ENCODE assay signal across 26 cellular contexts in genomic region chr2:182784058-182784706, GRCh38.
"Had no signal": no experiment of that assay in that cellular context is flagged by ENCODE, and none has a peak within 500 bp of the region (broad histone marks: within the 10 kb centered on the region; RNA-seq: fewer than 3 reads in every experiment).

No MANE protein-coding gene starts in this region.

- H3K9me3 ChIP-seq: Peyer's patch, SJSA1 had no signal

- H3K36me3 ChIP-seq: Peyer's patch, SJSA1 had no signal

- H3K27me3 Mint-ChIP-seq: activated B cell treated with CpG ODN at 0.5 μM for 24 hours; activated CD4-positive, alpha-beta memory T cell treated with anti-CD3 and anti-CD28 coated beads, Interleukin-2, amount 10 ng/mL, durations not matched to agents 7 days and 5 days; activated CD8-positive, alpha-beta memory T cell treated with anti-CD3 and anti-CD28 coated beads, Interleukin-2, amount 10 ng/mL, durations not matched to agents 7 days and 5 days; activated naive CD4-positive, alpha-beta T cell treated with anti-CD3 and anti-CD28 coated beads, Interleukin-2, amount 10 ng/mL, durations not matched to agents 7 days and 5 days; activated naive CD8-positive, alpha-beta T cell; activated naive CD8-positive, alpha-beta T cell treated with anti-CD3 and anti-CD28 coated beads, Interleukin-2, amount 50 U/mL, for 24 hours; brain had no signal

- H3K27ac Mint-ChIP-seq: activated B cell treated with CpG ODN at 0.5 μM for 24 hours; activated CD4-positive, alpha-beta memory T cell treated with anti-CD3 and anti-CD28 coated beads, Interleukin-2, amount 10 ng/mL, durations not matched to agents 7 days and 5 days; activated CD8-positive, alpha-beta memory T cell treated with anti-CD3 and anti-CD28 coated beads, Interleukin-2, amount 10 ng/mL, durations not matched to agents 7 days and 5 days; activated naive CD4-positive, alpha-beta T cell treated with anti-CD3 and anti-CD28 coated beads, Interleukin-2, amount 10 ng/mL, durations not matched to agents 7 days and 5 days; activated naive CD8-positive, alpha-beta T cell; activated naive CD8-positive, alpha-beta T cell treated with anti-CD3 and anti-CD28 coated beads, Interleukin-2, amount 50 U/mL, for 24 hours had no signal

- H3K9me3 Mint-ChIP-seq: activated B cell treated with CpG ODN at 0.5 μM for 24 hours; activated CD4-positive, alpha-beta memory T cell treated with anti-CD3 and anti-CD28 coated beads, Interleukin-2, amount 10 ng/mL, durations not matched to agents 7 days and 5 days had no signal

- H3K4me3 ChIP-seq: Peyer's patch, SJSA1 had no signal

- H3K27ac ChIP-seq: Peyer's patch, SJSA1, VCaP had no signal

- H3K4me3 Mint-ChIP-seq: activated B cell treated with CpG ODN at 0.5 μM for 24 hours; activated CD4-positive, alpha-beta memory T cell treated with anti-CD3 and anti-CD28 coated beads, Interleukin-2, amount 10 ng/mL, durations not matched to agents 7 days and 5 days; activated CD8-positive, alpha-beta memory T cell treated with anti-CD3 and anti-CD28 coated beads, Interleukin-2, amount 10 ng/mL, durations not matched to agents 7 days and 5 days; activated naive CD4-positive, alpha-beta T cell treated with anti-CD3 and anti-CD28 coated beads, Interleukin-2, amount 10 ng/mL, durations not matched to agents 7 days and 5 days; activated naive CD8-positive, alpha-beta T cell; activated naive CD8-positive, alpha-beta T cell treated with anti-CD3 and anti-CD28 coated beads, Interleukin-2, amount 50 U/mL, for 24 hours; brain had no signal

- DNase-seq: activated B cell treated with CpG ODN at 0.5 μM for 24 hours; activated CD4-positive, alpha-beta memory T cell treated with anti-CD3 and anti-CD28 coated beads, Interleukin-2, amount 10 ng/mL, durations not matched to agents 7 days and 5 days; activated CD4-positive, alpha-beta T cell treated with anti-CD3 and anti-CD28 coated beads for 4 hours; activated CD4-positive, CD25-positive, alpha-beta regulatory T cell treated with anti-CD3 and anti-CD28 coated beads, Interleukin-2, amount 50 U/mL, for 72 hours; activated CD8-positive, alpha-beta memory T cell treated with anti-CD3 and anti-CD28 coated beads for 24 hours; activated CD8-positive, alpha-beta memory T cell treated with anti-CD3 and anti-CD28 coated beads, Interleukin-2, amount 10 ng/mL, durations not matched to agents 7 days and 5 days; activated CD8-positive, alpha-beta memory T cell treated with anti-CD3 and anti-CD28 coated beads, Interleukin-2, amount 50 U/mL, for 48 hours; activated effector memory CD4-positive, alpha-beta T cell treated with Interleukin-2 at 50 U/mL for 16 hours; activated naive CD4-positive, alpha-beta T cell treated with anti-CD3 and anti-CD28 coated beads, Interleukin-2, amount 10 ng/mL, durations not matched to agents 7 days and 5 days; activated naive CD8-positive, alpha-beta T cell treated with anti-CD3 and anti-CD28 coated beads, Interleukin-2, amount 50 U/mL, for 24 hours; activated T-cell treated with anti-CD3 and anti-CD28 coated beads, Interleukin-2, amount 50 U/mL, for 48 hours; cerebellar nuclear complex; MV-4-11; NCI-H1092; NCI-H1436 treated with DMSO at 0.1 percent for 48 hours; NCI-H2029; NCI-H345; Peyer's patch; RPMI8226; SHP77 treated with DMSO at 0.1 percent for 48 hours; T-helper 1 cell; T-helper 9 cell had no signal

- H3K4me1 Mint-ChIP-seq: activated B cell treated with CpG ODN at 0.5 μM for 24 hours; activated CD4-positive, alpha-beta memory T cell treated with anti-CD3 and anti-CD28 coated beads, Interleukin-2, amount 10 ng/mL, durations not matched to agents 7 days and 5 days; activated CD8-positive, alpha-beta memory T cell treated with anti-CD3 and anti-CD28 coated beads, Interleukin-2, amount 10 ng/mL, durations not matched to agents 7 days and 5 days; activated naive CD4-positive, alpha-beta T cell treated with anti-CD3 and anti-CD28 coated beads, Interleukin-2, amount 10 ng/mL, durations not matched to agents 7 days and 5 days; activated naive CD8-positive, alpha-beta T cell treated with anti-CD3 and anti-CD28 coated beads, Interleukin-2, amount 50 U/mL, for 24 hours; brain had no signal

- H3K27me3 ChIP-seq: Peyer's patch, SJSA1 had no signal

- ATAC-seq: activated CD8-positive, alpha-beta memory T cell treated with anti-CD3 and anti-CD28 coated beads, Interleukin-2, amount 10 ng/mL, durations not matched to agents 7 days and 5 days; activated naive CD8-positive, alpha-beta T cell treated with anti-CD3 and anti-CD28 coated beads, Interleukin-2, amount 50 U/mL, for 24 hours had no signal

- H3K4me1 ChIP-seq: Peyer's patch, SJSA1 had no signal
